Comparison of ENCODE assay signal across 8 cellular contexts in genomic region chr1:159921700-159922498, GRCh38. TPM values are rescaled to one million over a fixed set of nuclear protein-coding genes. Genes with fewer than 3 reads are reported as not detected.
A peak's percentile ranks its signal among the peaks of the same experiment; 100 is the strongest.
DNase-seq lines count a peak whose midpoint lies in the region; ATAC-seq and TF ChIP-seq lines count a peak whose summit lies in the region.

No MANE protein-coding gene starts in this region.

- no peak overlapping the region for H4K12ac ChIP-seq in trophoblast cell (ENCODE audit: low read depth, low read length)

- H4K20me1 ChIP-seq in OCI-LY7 (ENCODE audit: insufficient read depth, low read length), result no peaks in the 10 kb centered on the region

- WGBS in trophoblast cell (ENCODE audit: extremely low coverage, insufficient coverage, insufficient read length), result no CpG with 5 or more reads among the region's 18 CpGs

- intact Hi-C loops in OCI-LY7 (cut with micrococcal nuclease; ENCODE audit: unreplicated experiment), result no loop called here

- no peak overlapping the region for H4K8ac ChIP-seq in trophoblast cell (ENCODE audit: low read depth, low read length)

- no peak for TF ChIP-seq CTCF in OCI-LY7 (conservative IDR thresholded peaks at IDR 0.05; ENCODE audit: low read length)

- H2BK5ac ChIP-seq in trophoblast cell (ENCODE audit: low read depth, low read length, poor library complexity), result peak overlapping the region; percentile 3

- POLR2A ChIA-PET in OCI-LY7 (lab: Charles Lee), result interaction anchor here (0.8 to 1.1 kb wide), 3 partner anchors 10 to 33 kb away, joined by 3 read pairs; no protein-coding TSS in a partner anchor

- H3K23ac ChIP-seq in trophoblast cell (ENCODE audit: low read length), result no peak overlapping the region

- H3K18ac ChIP-seq in trophoblast cell (ENCODE audit: low read length), result no peak overlapping the region

- H3K4me1 ChIP-seq in OCI-LY7 (ENCODE audit: insufficient read depth, low read length, poor library complexity, severe bottlenecking), result peaks cover 43% of the 10 kb centered on the region
- H3K4me1 ChIP-seq in duodenal mucosa (ENCODE audit: control insufficient read depth in 1 of 2, insufficient read depth in 2 of 2, low read length in 2 of 2), result peaks cover 60 to 71% of the 10 kb centered on the region in 2 donors
- peaks cover 31 to 36% of the 10 kb centered on the region in 2 experiments for H3K4me1 ChIP-seq in trophoblast cell (ENCODE audit: control insufficient read depth in 1 of 2, insufficient read depth in 2 of 2, low read length in 2 of 2)

- no peak overlapping the region for H3K14ac ChIP-seq in trophoblast cell (ENCODE audit: low read length)

- no peak for ATAC-seq in GM21381 (IDR thresholded peaks at IDR 0.05; ENCODE audit: unreplicated experiment)

- H3K9me2 ChIP-seq in OCI-LY7 (ENCODE audit: insufficient read depth, low read length), result no peaks in the 10 kb centered on the region

- CTCF ChIA-PET in OCI-LY7 (lab: Charles Lee; ENCODE audit: unreplicated experiment), result interaction anchor here (0.6 kb wide), 2 partner anchors 58 to 458 kb away, joined by 3 read pairs; no protein-coding TSS in a partner anchor

- no peak overlapping the region for H2BK12ac ChIP-seq in trophoblast cell (ENCODE audit: low read length)

- H3K9ac ChIP-seq in duodenal mucosa (ENCODE audit: low read depth in 1 of 2, low read length in 2 of 2) (peak overlapping the region; percentile 96 to 99), trophoblast cell (ENCODE audit: low read length) (no peak overlapping the region)

- H2AFZ ChIP-seq in OCI-LY7 (ENCODE audit: low read length) (no peak overlapping the region), trophoblast cell (ENCODE audit: insufficient read depth, low read length, poor library complexity) (no peak overlapping the region)

- H2BK120ac ChIP-seq in trophoblast cell (ENCODE audit: insufficient read depth, low read length, poor library complexity), result no peak overlapping the region

- no peak overlapping the region for H2AK5ac ChIP-seq in trophoblast cell (ENCODE audit: low read length)

- H3K27ac ChIP-seq in OCI-LY7 (ENCODE audit: low read depth, low read length, poor library complexity, severe bottlenecking) (peak overlapping the region; percentile 80), duodenal mucosa (ENCODE audit: low read depth, low read length) (peak overlapping the region; percentile 98), trophoblast cell (ENCODE audit: low read depth, low read length) (peak overlapping the region; percentile 19)

- H3K79me2 ChIP-seq in OCI-LY7 (ENCODE audit: insufficient read depth, low read depth, low read length) (peaks cover 47% of the 10 kb centered on the region; the same call in 1 of the 2 replicates), trophoblast cell (ENCODE audit: control insufficient read depth, insufficient read depth, low read length, poor library complexity) (peaks cover 38% of the 10 kb centered on the region)

- H3K4me3 ChIP-seq in GM08714 (ENCODE audit: low read length) (peak overlapping the region; percentile 82; the same call in 1 of the 2 replicates), OCI-LY7 (ENCODE audit: low read depth, low read length, poor library complexity, severe bottlenecking) (peak overlapping the region; percentile 94), duodenal mucosa (ENCODE audit: low read depth in 1 of 2, low read length in 2 of 2) (peak overlapping the region; percentile 96 to 98), trophoblast cell (ENCODE audit: low read depth, low read length) (no peak overlapping the region)

- H3K79me1 ChIP-seq in trophoblast cell (ENCODE audit: low read length), result peaks cover 35% of the 10 kb centered on the region

- peak overlapping the region; percentile 95 for H3K4ac ChIP-seq in trophoblast cell (ENCODE audit: low read depth, low read length)

- H3K9me3 ChIP-seq in OCI-LY7 (ENCODE audit: low read length), result no peaks in the 10 kb centered on the region
- H3K9me3 ChIP-seq in duodenal mucosa (ENCODE audit: control insufficient read depth in 1 of 2, low read length in 2 of 2), result no peaks in the 10 kb centered on the region
- H3K9me3 ChIP-seq in trophoblast cell (ENCODE audit: insufficient read depth, low read depth, low read length), result peaks cover 2% of the 10 kb centered on the region

- H3K4me2 ChIP-seq in OCI-LY7 (ENCODE audit: low read length) (peak overlapping the region; percentile 90), trophoblast cell (ENCODE audit: low read length) (peak overlapping the region; percentile 65)

- BruUV-seq in OCI-LY7 (replicated peaks; lab: Mats Ljungman, UMichigan), result no TSS peak

- H3K27me3 ChIP-seq in duodenal mucosa (ENCODE audit: control insufficient read depth in 1 of 2, insufficient read depth in 2 of 2, low read length in 2 of 2), result no peaks in the 10 kb centered on the region
- H3K27me3 ChIP-seq in trophoblast cell (ENCODE audit: insufficient read depth, low read length), result no peaks in the 10 kb centered on the region

- peak overlapping the region; percentile 99 for H4K91ac ChIP-seq in trophoblast cell (ENCODE audit: low read depth, low read length)

- DNase-seq in OCI-LY7 (ENCODE audit: low spot score), result no peak
- DNase-seq in trophoblast cell, result no peak
- no peak for DNase-seq in DMS53 (lab: John Stamatoyannopoulos, UW)
- DNase-seq in NCI-H774 (lab: John Stamatoyannopoulos, UW), result no peak
- DNase-seq in AG08395 (ENCODE audit: low spot score), result no peak

- peaks cover 39% of the 10 kb centered on the region for H3K36me3 ChIP-seq in OCI-LY7 (ENCODE audit: insufficient read depth, low read length)
- peaks cover 29 to 39% of the 10 kb centered on the region in 2 donors for H3K36me3 ChIP-seq in duodenal mucosa (ENCODE audit: control insufficient read depth in 1 of 2, insufficient read depth in 2 of 2, low read length in 2 of 2)
- peaks cover 41 to 43% of the 10 kb centered on the region in 2 experiments for H3K36me3 ChIP-seq in trophoblast cell (ENCODE audit: control insufficient read depth in 1 of 2, insufficient read depth in 2 of 2, low read length in 2 of 2)

RNA-seq across cellular contexts. Expression of gene TAGLN2, which starts 3.4 kb away (rescaled TPM):
- 193 and 260 TPM in 2 replicates for total RNA-seq in OCI-LY7 (2014; rRNA removed; shearing (Covaris generic))
- 195 and 215 TPM in 2 replicates for total RNA-seq in OCI-LY7 (2022)
- polyA plus RNA-seq in trophoblast cell (2013), result 498 and 501 TPM in 2 replicates

RNA-seq across cellular contexts. Expression of gene CFAP45, which starts 21.9 kb away (rescaled TPM):
- 0.57 TPM in 1 of 2 replicates, not detected in the other for total RNA-seq in OCI-LY7 (2014; rRNA removed; shearing (Covaris generic))
- 0.63 and 0.85 TPM in 2 replicates for total RNA-seq in OCI-LY7 (2022)
- 2.0 and 2.1 TPM in 2 replicates for polyA plus RNA-seq in trophoblast cell (2013)

RNA-seq across cellular contexts. Expression of gene IGSF9, which starts 23.5 kb away (rescaled TPM):
- not detected in 2 replicates for total RNA-seq in OCI-LY7 (2014; rRNA removed; shearing (Covaris generic))
- not detected in 2 replicates for total RNA-seq in OCI-LY7 (2022)
- 2.0 and 2.3 TPM in 2 replicates for polyA plus RNA-seq in trophoblast cell (2013)

RNA-seq across cellular contexts. Expression of gene SLAMF9, which starts 32.1 kb away (rescaled TPM):
- total RNA-seq in OCI-LY7 (2014; rRNA removed; shearing (Covaris generic)), result not detected in 2 replicates
- not detected in 2 replicates for total RNA-seq in OCI-LY7 (2022)
- not detected in 2 replicates for polyA plus RNA-seq in trophoblast cell (2013)

RNA-seq across cellular contexts. Expression of gene VSIG8, which starts 59.4 kb away (rescaled TPM):
- total RNA-seq in OCI-LY7 (2014; rRNA removed; shearing (Covaris generic)), result not detected in 2 replicates
- not detected in 2 replicates for total RNA-seq in OCI-LY7 (2022)
- 0.03 TPM in 2 replicates for polyA plus RNA-seq in trophoblast cell (2013)

Comparison
In these comparisons a context has a peak if more than half of its experiments do, and no peak if none do; other contexts are left out.
1. H3K27ac ChIP-seq: peak in every context shown above with its lines; median percentile 98 in duodenal mucosa; 80 in OCI-LY7; 19 in trophoblast cell.